10 cellular contexts compared by ENCODE assay signal in genomic region chr6:1613631-1614447, GRCh38. TPM values are rescaled to one million over a fixed set of nuclear protein-coding genes. Genes with fewer than 3 reads are reported as not detected.
A peak's percentile ranks its signal among the peaks of the same experiment; 100 is the strongest.
DNase-seq lines count a peak whose midpoint lies in the region; ATAC-seq, FAIRE-seq and TF ChIP-seq lines count a peak whose summit lies in the region.
"Had no signal": no experiment of that assay in that cellular context is flagged by ENCODE, and none has a peak within 500 bp of the region (broad histone marks: within the 10 kb centered on the region; RNA-seq: fewer than 3 reads in every experiment).

No MANE protein-coding gene starts in this region.

- H3K9me3 ChIP-seq in GM12878 (replicated peaks; ENCODE audit: control insufficient read depth, insufficient read depth, low read length) (no peaks in the 10 kb centered on the region; the same call in 2 of the 3 replicates), upper lobe of left lung (no peaks in the 10 kb centered on the region)
- H3K9me3 ChIP-seq: Caco-2, right lobe of liver had no signal

- H3K79me2 ChIP-seq in GM12878 (ENCODE audit: control insufficient read depth, insufficient read depth, low read length): no peaks in the 10 kb centered on the region

- H3K4me1 ChIP-seq in GM12878 (ENCODE audit: control insufficient read depth, insufficient read depth, low read length) (no peaks in the 10 kb centered on the region), upper lobe of left lung (peaks cover 29 to 52% (median 42%) of the 10 kb centered on the region in 4 donors)

- peak overlapping the region; percentile 25 for H3K27ac Mint-ChIP-seq in activated naive CD4-positive, alpha-beta T cell treated with anti-CD3 and anti-CD28 coated beads, Interleukin-2, amount 10 ng/mL, durations not matched to agents 7 days and 5 days

- 0 out of 2 replicates have a peak, but pooled peaks cover 3% of the 10 kb centered on the region for H4K20me1 ChIP-seq in GM12878 (ENCODE audit: control insufficient read depth, insufficient read depth)

- no peaks in the 10 kb centered on the region for H3K9me3 Mint-ChIP-seq in activated naive CD4-positive, alpha-beta T cell treated with anti-CD3 and anti-CD28 coated beads, Interleukin-2, amount 10 ng/mL, durations not matched to agents 7 days and 5 days

- H3K36me3 Mint-ChIP-seq in activated naive CD4-positive, alpha-beta T cell treated with anti-CD3 and anti-CD28 coated beads, Interleukin-2, amount 10 ng/mL, durations not matched to agents 7 days and 5 days: peaks cover 3% of the 10 kb centered on the region

- no peak for TF ChIP-seq RAD21 in GM12878 (IDR thresholded peaks at IDR 0.05; ENCODE audit: insufficient read depth, low read depth, low read length)

- in situ Hi-C loops in GM12878 (cut with MboI): no loop called here

- H3K4me2 ChIP-seq in GM12878 (ENCODE audit: control insufficient read depth, insufficient read depth): peak overlapping the region; percentile 5; the same call in 1 of the 2 replicates

- H3K36me3 ChIP-seq in GM12878 (ENCODE audit: control insufficient read depth in 2 of 2, insufficient read depth in 2 of 2, low read length in 1 of 2) (no peaks in the 10 kb centered on the region), kidney epithelial cell (ENCODE audit: control insufficient read depth, insufficient read depth, low read length) (peaks cover 1% of the 10 kb centered on the region), upper lobe of left lung (no peaks in the 10 kb centered on the region)
- H3K36me3 ChIP-seq: right lobe of liver had no signal

- TF ChIP-seq POLR2A in GM12878 (IDR thresholded peaks at IDR 0.05; ENCODE audit: low read depth, low read length): no peak
- TF ChIP-seq POLR2A in upper lobe of left lung (IDR thresholded peaks at IDR 0.05): no peak

- FAIRE-seq in GM12878 (lab: Jason Lieb, UNC): no peak

- H3K4me3 ChIP-seq in GM12878 (no peak overlapping the region), kidney epithelial cell (ENCODE audit: low read depth, low read length) (peak overlapping the region; percentile 87), upper lobe of left lung (peak overlapping the region in 3 of 4 donors; percentile 6 to 59 (median 18))
- H3K4me3 ChIP-seq: right lobe of liver had no signal

- peaks cover 26% of the 10 kb centered on the region for H3K4me1 Mint-ChIP-seq in activated naive CD4-positive, alpha-beta T cell treated with anti-CD3 and anti-CD28 coated beads, Interleukin-2, amount 10 ng/mL, durations not matched to agents 7 days and 5 days

- H2AFZ ChIP-seq in GM12878 (ENCODE audit: control insufficient read depth, low read depth, low read length): no peak overlapping the region

- SMC1A ChIA-PET in GM12878 (lab: Charles Lee; ENCODE audit: uncharacterized antibody, unreplicated experiment): no interaction called here

- DNase-seq in activated naive CD4-positive, alpha-beta T cell treated with anti-CD3 and anti-CD28 coated beads, Interleukin-2, amount 10 ng/mL, durations not matched to agents 7 days and 5 days: no peak
- no peak for DNase-seq in activated naive CD4-positive, alpha-beta T cell treated with anti-CD3 and anti-CD28 coated beads, Interleukin-2, amount 50 U/mL, for 16 hours
- DNase-seq in GM12878 (ENCODE audit: low read depth, low spot score) (no peak), kidney epithelial cell (ENCODE audit: low read depth) (no peak), upper lobe of left lung (peak in 1 of 2 donors; percentile 79), T-helper 2 cell (no peak)

- peaks cover 91% of the 10 kb centered on the region for H3K27me3 Mint-ChIP-seq in activated naive CD4-positive, alpha-beta T cell treated with anti-CD3 and anti-CD28 coated beads, Interleukin-2, amount 10 ng/mL, durations not matched to agents 7 days and 5 days

- ATAC-seq in GM12878: no peak
- peak in 1 of 2 donors; percentile 41 for ATAC-seq in upper lobe of left lung (ENCODE audit: low FRiP score in 2 of 2)
- ATAC-seq in GM19397 (IDR thresholded peaks at IDR 0.05; ENCODE audit: unreplicated experiment): no peak
- ATAC-seq in GM18909 (IDR thresholded peaks at IDR 0.05; ENCODE audit: poor library complexity, unreplicated experiment): no peak

- peaks cover 2 to 4% of the 10 kb centered on the region in 2 experiments; a peak in 3 of 4 replicates for H3K27me3 ChIP-seq in GM12878 (replicated peaks in 1 of 2; ENCODE audit: control insufficient read depth in 2 of 2, insufficient read depth in 2 of 2, low read length in 1 of 2)
- H3K27me3 ChIP-seq in kidney epithelial cell (ENCODE audit: control insufficient read depth, insufficient read depth, low read length): no peaks in the 10 kb centered on the region
- H3K27me3 ChIP-seq in upper lobe of left lung: peaks cover 0 to 63% (median 41%) of the 10 kb centered on the region in 4 donors

- H3K9ac ChIP-seq in GM12878 (ENCODE audit: control insufficient read depth, insufficient read depth, low read length): no peak overlapping the region

- H3K27ac ChIP-seq in GM12878 (ENCODE audit: control insufficient read depth, insufficient read depth) (no peak overlapping the region), upper lobe of left lung (no peak overlapping the region)
- H3K27ac ChIP-seq: right lobe of liver had no signal

- 56% methylated on average over 44 of the region's 60 CpGs for WGBS in GM12878 (ENCODE audit: insufficient coverage, insufficient replicate concordance, low lambda C conversion rate, missing lambda C conversion rate)
- 8 to 10% methylated on average over 16 to 26 of the region's 60 CpGs for WGBS in upper lobe of left lung, 2 donors

- TF ChIP-seq EP300 in GM12878 (IDR thresholded peaks at IDR 0.05; ENCODE audit: borderline replicate concordance in 1 of 2, control insufficient read depth in 1 of 2, low read depth in 2 of 2, low read length in 2 of 2) (no peak), upper lobe of left lung (IDR thresholded peaks at IDR 0.05) (no peak)

- RAD21 ChIA-PET in GM12878 (lab: Charles Lee; ENCODE audit: unreplicated experiment): interaction anchor here (0.6 kb wide), 1 partner anchor 418 kb away, joined by 4 read pairs; no protein-coding TSS in a partner anchor

- no peak overlapping the region for H3K4me3 Mint-ChIP-seq in activated naive CD4-positive, alpha-beta T cell treated with anti-CD3 and anti-CD28 coated beads, Interleukin-2, amount 10 ng/mL, durations not matched to agents 7 days and 5 days

- CTCF ChIA-PET in activated naive CD4-positive, alpha-beta T cell treated with anti-CD3 and anti-CD28 coated beads, Interleukin-2, amount 10 ng/mL, durations not matched to agents 7 days and 5 days (lab: Charles Lee): interaction anchor here (0.6 to 1.7 kb wide), 3 partner anchors 92 to 595 kb away, joined by 3 to 4 read pairs (median 3); no protein-coding TSS in a partner anchor
- CTCF ChIA-PET in GM12878 (lab: Yijun Ruan, JAX): interaction anchor here (0.7 kb wide), 1 partner anchor 18 kb away, joined by 3 read pairs; no protein-coding TSS in a partner anchor

- POLR2A ChIA-PET in GM12878 (lab: Charles Lee): no interaction called here

- TF ChIP-seq CTCF in GM12878 (IDR thresholded peaks at IDR 0.05 in 2 of 3, conservative IDR thresholded peaks at IDR 0.05 in 1 of 3; ENCODE audit: control insufficient read depth in 2 of 3, extremely low read depth in 1 of 3, insufficient read depth in 1 of 3, low read depth in 3 of 3, low read length in 3 of 3) (no peak), kidney epithelial cell (IDR thresholded peaks at IDR 0.05; ENCODE audit: insufficient read depth, low read length, poor library complexity, severe bottlenecking) (no peak), upper lobe of left lung (IDR thresholded peaks at IDR 0.05) (no peak)

- no TSS peak for BruUV-seq in GM12878 (replicated peaks; lab: Mats Ljungman, UMichigan)

- intact Hi-C loops in GM12878 (cut with micrococcal nuclease; ENCODE audit: unreplicated experiment): loop anchor here (5.0 kb wide), 1 partner anchor 183 kb away; no protein-coding TSS in a partner anchor

TF ChIP-seq in GM12878, 131 proteins besides CTCF, POLR2A, EP300 and RAD21 (continues in another document):
- TF ChIP-seq ZNF207 (IDR thresholded peaks at IDR 0.05; ENCODE audit: borderline replicate concordance) (no peak), JUND (IDR thresholded peaks at IDR 0.05; ENCODE audit: low read depth, low read length) (no peak), MXI1 (IDR thresholded peaks at IDR 0.05; ENCODE audit: low read depth, low read length) (no peak), ZNF24 (IDR thresholded peaks at IDR 0.05) (no peak), IRF4 (IDR thresholded peaks at IDR 0.05; ENCODE audit: low read depth, low read length) (no peak), BMI1 (IDR thresholded peaks at IDR 0.05; ENCODE audit: borderline replicate concordance) (no peak), ATF2 (IDR thresholded peaks at IDR 0.05; ENCODE audit: low read length) (no peak)

RNA-seq across cellular contexts. Expression of gene FOXC1, which starts 4.1 kb away (rescaled TPM):
- not detected in 2 replicates for total RNA-seq in GM12878 (2013; cell fraction: nucleolus; rRNA removed)
- 0.38 and 0.51 TPM in 2 replicates for total RNA-seq in GM12878 (2014; rRNA removed)
- 0.37 and 0.45 TPM in 2 replicates for total RNA-seq in GM12878 (2014; rRNA removed; fragmentation: Illumina TruSeq; extraction: Trizol)
- 1.5 and 1.7 TPM in 2 replicates for total RNA-seq in GM12878 (2021)
- 0.26 TPM for polyA plus RNA-seq in GM12878 (2011; ENCODE audit: low read depth)
- 0.17 and 0.26 TPM in 2 replicates for polyA plus RNA-seq in GM12878 (2011; rRNA removed)
- 0.07 and 0.17 TPM in 2 replicates for polyA plus RNA-seq in GM12878 (2011; cell fraction: cytosol; rRNA removed)
- 0.19 and 0.31 TPM in 2 replicates for polyA plus RNA-seq in GM12878 (2011; cell fraction: nucleus; rRNA removed)
- polyA plus RNA-seq in GM12878 (2012): 0.24 and 0.38 TPM in 2 replicates
- 0.81 and 0.97 TPM in 2 replicates for polyA plus RNA-seq in GM12878 (2014; fragmentation: Illumina TruSeq; extraction: Trizol)
- polyA plus RNA-seq in GM12878 (2014; fragmentation: Nextera tagmentation; extraction: Ambion mirVana): under 1 TPM; 0.13 to 0.26 TPM
- polyA plus RNA-seq in GM12878 (2014; rRNA removed): 0.60 and 0.94 TPM in 2 replicates
- not detected for polyA plus RNA-seq in GM12878 (2016; fragmentation: Nextera tagmentation; extraction: Ambion mirVana)
- polyA minus RNA-seq in GM12878 (2011; rRNA and poly(A)+ RNA removed): 0.15 TPM in 1 of 2 replicates, not detected in the other
- 0.53 and 0.83 TPM in 2 replicates for polyA minus RNA-seq in GM12878 (2011; cell fraction: cytosol; rRNA and poly(A)+ RNA removed)
- 0.12 and 0.57 TPM in 2 replicates for polyA minus RNA-seq in GM12878 (2011; cell fraction: nucleus; rRNA and poly(A)+ RNA removed)
- total RNA-seq in kidney epithelial cell: 26.2 and 27.6 TPM in 2 replicates
- 1 to 10 TPM in 5 of 6 donors, under 1 TPM in 1; 0.22 to 5.5 (median 2.2) TPM for total RNA-seq in upper lobe of left lung
